13 cellular contexts compared by ENCODE assay signal in the genomic region with DNA sequence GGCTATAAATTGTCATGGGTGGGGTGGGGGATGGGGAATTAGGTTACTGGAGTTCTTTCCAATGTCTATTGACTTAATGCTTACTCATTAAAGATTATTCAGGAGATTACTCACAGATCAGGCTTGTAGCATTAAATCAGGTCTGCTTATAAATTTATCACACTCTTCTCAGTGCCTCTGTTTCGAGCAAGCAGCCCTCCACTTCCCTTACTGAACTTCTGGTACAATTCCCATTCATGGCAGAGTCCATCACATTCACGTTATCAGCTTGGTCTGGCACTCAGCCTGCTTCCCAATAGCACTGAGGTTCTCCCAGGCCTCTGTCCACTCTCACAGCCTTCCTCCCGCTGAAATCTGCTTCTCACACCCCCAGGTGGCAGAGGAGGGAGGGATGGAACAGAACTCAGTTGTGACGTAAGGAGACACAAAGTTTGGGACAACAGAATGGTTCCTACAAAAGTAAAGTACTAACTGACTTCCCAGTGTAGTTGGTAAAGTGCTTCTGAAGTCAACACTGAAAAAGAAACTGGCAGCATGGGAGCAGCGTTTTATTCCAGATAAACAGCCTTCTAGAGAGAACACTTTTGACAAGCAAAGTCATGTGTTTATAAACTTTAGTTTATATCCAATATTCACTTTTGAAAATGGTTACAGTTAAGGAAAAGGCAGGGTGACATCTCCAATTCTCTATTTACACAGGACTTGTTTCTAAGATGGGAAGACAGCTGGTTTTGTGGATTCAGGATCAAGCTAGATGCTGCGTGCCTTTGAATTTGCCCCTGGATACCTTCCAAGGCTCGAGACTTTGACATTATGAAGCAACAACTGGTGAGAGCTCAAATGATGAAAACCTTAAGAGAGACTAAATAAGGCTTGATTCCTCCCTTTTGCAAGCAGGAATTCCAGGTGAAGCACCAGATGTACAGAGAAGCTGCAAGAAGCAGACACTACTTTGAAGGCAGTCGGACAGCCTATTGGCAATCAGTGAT.
A peak's percentile ranks its signal among the peaks of the same experiment; 100 is the strongest.
DNase-seq lines count a peak whose midpoint lies in the region; ATAC-seq and TF ChIP-seq lines count a peak whose summit lies in the region.
"Had no signal": no experiment of that assay in that cellular context is flagged by ENCODE, and none has a peak within 500 bp of the region (broad histone marks: within the 10 kb centered on the region; RNA-seq: fewer than 3 reads in every experiment).

No MANE protein-coding gene starts in this region.

- H3K36me3 Mint-ChIP-seq in T-cell = peaks cover 9% of the 10 kb centered on the region

- TF ChIP-seq CTCF in foreskin keratinocyte (conservative IDR thresholded peaks at IDR 0.05) (no peak), A673 (conservative IDR thresholded peaks at IDR 0.05; ENCODE audit: low read depth, low read length) (no peak)

- H3K9me3 Mint-ChIP-seq in T-cell = peaks cover 0 to 3% (median 0%) of the 10 kb centered on the region in 3 donors
- H3K9me3 Mint-ChIP-seq: endodermal cell had no signal

- DNase-seq in GM03348 (ENCODE audit: low spot score) (peak; percentile 57), adipocyte (ENCODE audit: low read depth) (peak; percentile 65), foreskin keratinocyte (peak in 1 of 2 donors; percentile 38), A673 (ENCODE audit: low spot score) (no peak), NCI-H748 (lab: John Stamatoyannopoulos, UW; ENCODE audit: unreplicated experiment) (no peak), T-cell (no peak)
- DNase-seq in central memory CD4-positive, alpha-beta T cell = no peak
- DNase-seq: activated CD4-positive, CD25-positive, alpha-beta regulatory T cell treated with anti-CD3 and anti-CD28 coated beads, Interleukin-2, amount 50 U/mL, for 72 hours; activated naive CD4-positive, alpha-beta T cell treated with Interleukin-2 at 50 U/mL for 16 hours; endodermal cell; kidney glomerular epithelial cell had no signal

- intact Hi-C loops in A673 (cut with micrococcal nuclease; ENCODE audit: unreplicated experiment) = no loop called here

- H3K9me3 ChIP-seq in adipocyte (ENCODE audit: control insufficient read depth, low read length) (no peaks in the 10 kb centered on the region), A673 (ENCODE audit: low read depth, low read length, poor library complexity, severe bottlenecking) (no peaks in the 10 kb centered on the region)
- H3K9me3 ChIP-seq: SJSA1 had no signal

- BruUV-seq in A673 (replicated peaks; lab: Mats Ljungman, UMichigan) = no TSS peak

- H3K27me3 Mint-ChIP-seq in T-cell = no peaks in the 10 kb centered on the region

- H3K4me1 Mint-ChIP-seq in T-cell = peaks cover 18 to 33% (median 25%) of the 10 kb centered on the region in 3 donors

- POLR2A ChIA-PET in A673 (lab: Charles Lee; ENCODE audit: low non-redundant PET) = interaction anchor here (0.6 kb wide), 1 partner anchor 15 kb away, joined by 4 read pairs; no protein-coding TSS in a partner anchor
- POLR2A ChIA-PET in T-cell (lab: Charles Lee) = no interaction called here

- H3K27ac Mint-ChIP-seq in T-cell = no peak overlapping the region

- H3K27me3 ChIP-seq in adipocyte (replicated peaks; ENCODE audit: control insufficient read depth, insufficient read depth, low read length) (no peaks in the 10 kb centered on the region), foreskin keratinocyte (no peaks in the 10 kb centered on the region), rectal smooth muscle tissue (ENCODE audit: control insufficient read depth, insufficient read depth, low read length) (no peaks in the 10 kb centered on the region), A673 (replicated peaks; ENCODE audit: insufficient read depth, low read depth, low read length, poor library complexity) (no peaks in the 10 kb centered on the region)
- H3K27me3 ChIP-seq: SJSA1 had no signal

- H3K4me1 ChIP-seq in adipocyte (ENCODE audit: control insufficient read depth, insufficient read depth, low read length) = peaks cover 23% of the 10 kb centered on the region
- peaks cover 24% of the 10 kb centered on the region for H3K4me1 ChIP-seq in foreskin keratinocyte
- H3K4me1 ChIP-seq in rectal smooth muscle tissue (ENCODE audit: control insufficient read depth, insufficient read depth, low read length) = peaks cover 12% of the 10 kb centered on the region
- no peaks in the 10 kb centered on the region for H3K4me1 ChIP-seq in A673 (ENCODE audit: insufficient read depth, low read length, poor library complexity, severe bottlenecking)

- CTCF ChIA-PET in A673 (lab: Charles Lee) (no interaction called here), T-cell (lab: Charles Lee) (interaction anchor here in 1 of 2 donors (0.6 to 1.3 kb wide), 3 partner anchors 9 to 148 kb away, joined by 3 to 5 read pairs (median 3); no protein-coding TSS in a partner anchor)

- ATAC-seq in foreskin keratinocyte (peak; percentile 33), T-cell (replicated peaks in 1 of 4) (no peak)

- H3K27ac ChIP-seq in foreskin keratinocyte (peak overlapping the region; percentile 44), rectal smooth muscle tissue (ENCODE audit: low read depth, low read length) (peak overlapping the region; percentile 87), A673 (ENCODE audit: low read depth, low read length, poor library complexity, severe bottlenecking) (no peak overlapping the region)
- H3K27ac ChIP-seq: SJSA1 had no signal

- peaks cover 4% of the 10 kb centered on the region for H3K36me3 ChIP-seq in adipocyte (ENCODE audit: control insufficient read depth, insufficient read depth, low read length, severe bottlenecking)
- no peaks in the 10 kb centered on the region for H3K36me3 ChIP-seq in rectal smooth muscle tissue (ENCODE audit: control insufficient read depth, insufficient read depth, low read length)
- H3K36me3 ChIP-seq in A673 (ENCODE audit: insufficient read depth, low read length, poor library complexity, severe bottlenecking) = no peaks in the 10 kb centered on the region
- H3K36me3 ChIP-seq: SJSA1 had no signal

- no peak overlapping the region for H3K4me3 Mint-ChIP-seq in T-cell
- H3K4me3 Mint-ChIP-seq: endodermal cell had no signal

- H3K4me3 ChIP-seq in adipocyte (ENCODE audit: low read length) = no peak overlapping the region
- H3K4me3 ChIP-seq in rectal smooth muscle tissue (ENCODE audit: low read length) = no peak overlapping the region
- H3K4me3 ChIP-seq in A673 (ENCODE audit: low read depth, low read length, poor library complexity, severe bottlenecking) = no peak overlapping the region
- H3K4me3 ChIP-seq: SJSA1 had no signal

- H3K9ac ChIP-seq in adipocyte (ENCODE audit: low read length) (peak overlapping the region; percentile 5), rectal smooth muscle tissue (ENCODE audit: low read length) (no peak overlapping the region)

Comparison
In these comparisons a context has a peak if more than half of its experiments do, and no peak if none do; other contexts are left out.
1. DNase-seq: peak in GM03348 (single experiment) and adipocyte (single experiment); none in A673 (single experiment), NCI-H748 (single experiment), central memory CD4-positive, alpha-beta T cell (single experiment) and T-cell (0 of 34).